In genomic region chr11:11189501-11189900, GRCh38 we compare ENCODE assay signal across 23 cellular contexts.
"Had no signal": no experiment of that assay in that cellular context is flagged by ENCODE, and none has a peak within 500 bp of the region (broad histone marks: within the 10 kb centered on the region; RNA-seq: fewer than 3 reads in every experiment).

No MANE protein-coding gene starts in this region.

- H3K27ac Mint-ChIP-seq: activated naive CD8-positive, alpha-beta T cell; immature natural killer cell; nephron; progenitor cell of endocrine pancreas; T-helper 1 cell treated with Interleukin-12 subunit alpha and Interleukin-12 subunit beta and Interleukin-4 antibody, amounts not matched to agents 30 μg/mL and 1 μg/mL, for 36 hours had no signal

- ATAC-seq: lower lobe of right lung; mucosa of descending colon; sciatic nerve; stimulated activated naive CD8-positive, alpha-beta T cell treated with anti-CD3 and anti-CD28 coated beads, Interleukin-15, Interleukin-2, amounts not matched to agents 100 U/mL and 50 U/mL, for 24 hours had no signal

- DNase-seq: activated CD4-positive, alpha-beta T cell treated with anti-CD3 and anti-CD28 coated beads for 48 hours; activated CD4-positive, alpha-beta T cell treated with anti-CD3 and anti-CD28 coated beads, Interleukin-2, amount 50 U/mL, for 48 hours; activated CD8-positive, alpha-beta memory T cell treated with anti-CD3 and anti-CD28 coated beads for 24 hours; activated effector memory CD4-positive, alpha-beta T cell treated with Interleukin-2 at 50 U/mL for 16 hours; activated naive CD4-positive, alpha-beta T cell treated with Interleukin-2 at 50 U/mL for 16 hours; cortex of kidney; heart left ventricle; immature natural killer cell; lower lobe of right lung; mesendoderm; mucosa of descending colon; retina; stimulated activated CD4-positive, alpha-beta T cell treated with anti-CD3 and anti-CD28 coated beads, Interleukin-12 subunit alpha, Interleukin-12 subunit beta, amount 100 ng/mL, for 4 hours; stimulated activated CD4-positive, alpha-beta T cell treated with anti-CD3 and anti-CD28 coated beads, Interleukin-4, amount 100 ng/mL, for 1 hour; stimulated activated naive CD8-positive, alpha-beta T cell treated with anti-CD3 and anti-CD28 coated beads, Interleukin-15, Interleukin-2, amounts not matched to agents 100 U/mL and 50 U/mL, for 24 hours; T-helper 9 cell; testis; upper lobe of left lung had no signal

- H3K4me3 Mint-ChIP-seq: activated naive CD8-positive, alpha-beta T cell; immature natural killer cell; nephron; T-helper 1 cell treated with Interleukin-12 subunit alpha and Interleukin-12 subunit beta and Interleukin-4 antibody, amounts not matched to agents 30 μg/mL and 1 μg/mL, for 36 hours had no signal

- H3K27me3 Mint-ChIP-seq: progenitor cell of endocrine pancreas had no signal

- H3K4me1 Mint-ChIP-seq: immature natural killer cell had no signal
